19 cellular contexts compared by ENCODE assay signal in the genomic region with DNA sequence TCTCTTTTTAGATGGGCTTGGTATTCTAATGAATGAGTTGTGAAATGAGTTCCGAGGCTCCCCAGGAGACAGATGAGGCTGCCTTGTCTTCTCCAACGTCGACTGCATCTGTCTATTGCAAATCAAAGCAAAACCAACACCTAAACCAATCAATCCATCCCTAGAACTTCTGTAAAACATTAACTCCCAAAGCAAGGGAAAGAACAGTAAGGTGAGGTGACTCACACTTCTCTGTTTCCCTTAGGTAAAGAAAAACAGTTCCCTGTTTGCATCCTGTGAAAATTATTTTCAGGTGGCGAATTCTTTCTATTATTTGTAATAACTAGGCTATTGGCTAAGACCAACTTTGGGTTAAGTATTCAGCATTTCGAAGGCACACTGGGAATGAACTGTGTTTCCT.
"Had no signal": no experiment of that assay in that cellular context is flagged by ENCODE, and none has a peak within 500 bp of the region (broad histone marks: within the 10 kb centered on the region; RNA-seq: fewer than 3 reads in every experiment).

No MANE protein-coding gene starts in this region.

- H3K27ac ChIP-seq: body of pancreas, cardiac muscle cell, heart right ventricle, spleen, thoracic aorta, upper lobe of left lung had no signal

- ATAC-seq: activated CD8-positive, alpha-beta T cell treated with anti-CD3 and anti-CD28 coated beads, Interleukin-2, amount 10 ng/mL, durations not matched to agents 7 days and 5 days; body of pancreas; heart right ventricle had no signal

- FAIRE-seq: endometrium had no signal

- H3K36me3 ChIP-seq: cardiac muscle cell, heart right ventricle, spleen, thoracic aorta, upper lobe of left lung had no signal

- H3K36me3 Mint-ChIP-seq: activated naive CD4-positive, alpha-beta T cell treated with anti-CD3 and anti-CD28 coated beads, Interleukin-2, amount 50 U/mL, for 24 hours had no signal

- H3K9me3 Mint-ChIP-seq: activated naive CD4-positive, alpha-beta T cell treated with anti-CD3 and anti-CD28 coated beads, Interleukin-2, amount 50 U/mL, for 24 hours had no signal

- H3K4me1 Mint-ChIP-seq: activated naive CD4-positive, alpha-beta T cell treated with anti-CD3 and anti-CD28 coated beads, Interleukin-2, amount 50 U/mL, for 24 hours; memory B cell had no signal

- H3K4me3 Mint-ChIP-seq: activated CD8-positive, alpha-beta T cell treated with anti-CD3 and anti-CD28 coated beads, Interleukin-2, amount 10 ng/mL, durations not matched to agents 7 days and 5 days; activated naive CD4-positive, alpha-beta T cell treated with anti-CD3 and anti-CD28 coated beads, Interleukin-2, amount 50 U/mL, for 24 hours; memory B cell had no signal

- H3K4me3 ChIP-seq: body of pancreas, cardiac muscle cell, heart right ventricle, spleen, thoracic aorta, upper lobe of left lung had no signal

- H3K27ac Mint-ChIP-seq: activated CD8-positive, alpha-beta T cell treated with anti-CD3 and anti-CD28 coated beads, Interleukin-2, amount 10 ng/mL, durations not matched to agents 7 days and 5 days; activated naive CD4-positive, alpha-beta T cell treated with anti-CD3 and anti-CD28 coated beads, Interleukin-2, amount 50 U/mL, for 24 hours; memory B cell had no signal

- H3K27me3 ChIP-seq: body of pancreas, cardiac muscle cell, spleen, upper lobe of left lung had no signal

- H3K9me3 ChIP-seq: body of pancreas, heart right ventricle, spleen, thoracic aorta, upper lobe of left lung had no signal

- DNase-seq: activated CD4-positive, alpha-beta T cell treated with anti-CD3 and anti-CD28 coated beads for 1 hour; activated CD4-positive, alpha-beta T cell treated with anti-CD3 and anti-CD28 coated beads, Interleukin-2, amount 50 U/mL, for 1 hour; activated CD8-positive, alpha-beta T cell treated with anti-CD3 and anti-CD28 coated beads, Interleukin-2, amount 10 ng/mL, durations not matched to agents 7 days and 5 days; activated gamma-delta T cell treated with Interleukin-2 at 50 U/mL for 16 hours; anterior cingulate cortex; body of pancreas; erythroblast; foreskin fibroblast; heart right ventricle; occipital lobe; spleen; stimulated activated CD4-positive, alpha-beta T cell treated with anti-CD3 and anti-CD28 coated beads, Interleukin-4, amount 100 ng/mL, for 1 hour; stimulated activated naive CD4-positive, alpha-beta T cell; upper lobe of left lung had no signal

- H3K4me1 ChIP-seq: heart right ventricle, spleen, upper lobe of left lung had no signal
